Comparison of ENCODE assay signal across 1 cellular context in genomic region chr4:177123811-177124210, GRCh38.
TF ChIP-seq lines count a peak whose summit lies in the region.

No MANE protein-coding gene starts in this region.

TF ChIP-seq in SK-N-SH, 30 proteins besides CTCF, POLR2A, EP300 and RAD21 (continued from another document):
- TF ChIP-seq ZBTB33 (IDR thresholded peaks at IDR 0.05; ENCODE audit: borderline replicate concordance, low read depth) (no peak), TEAD4 (IDR thresholded peaks at IDR 0.05; ENCODE audit: borderline replicate concordance, insufficient read depth) (no peak), TCF12 (IDR thresholded peaks at IDR 0.05) (no peak), SIN3A (IDR thresholded peaks at IDR 0.05; ENCODE audit: borderline replicate concordance, low read depth, low read length) (no peak), JUND (IDR thresholded peaks at IDR 0.05) (no peak), NFIC (IDR thresholded peaks at IDR 0.05; ENCODE audit: borderline replicate concordance) (no peak), REST (IDR thresholded peaks at IDR 0.05; ENCODE audit: low read depth, low read length) (no peak)
- TF ChIP-seq, protein P1, sequence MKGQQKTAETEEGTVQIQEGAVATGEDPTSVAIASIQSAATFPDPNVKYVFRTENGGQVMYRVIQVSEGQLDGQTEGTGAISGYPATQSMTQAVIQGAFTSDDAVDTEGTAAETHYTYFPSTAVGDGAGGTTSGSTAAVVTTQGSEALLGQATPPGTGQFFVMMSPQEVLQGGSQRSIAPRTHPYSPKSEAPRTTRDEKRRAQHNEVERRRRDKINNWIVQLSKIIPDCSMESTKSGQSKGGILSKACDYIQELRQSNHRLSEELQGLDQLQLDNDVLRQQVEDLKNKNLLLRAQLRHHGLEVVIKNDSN (IDR thresholded peaks at IDR 0.05; ENCODE audit: borderline replicate concordance, low read depth), result no peak
- TF ChIP-seq, protein P2, sequence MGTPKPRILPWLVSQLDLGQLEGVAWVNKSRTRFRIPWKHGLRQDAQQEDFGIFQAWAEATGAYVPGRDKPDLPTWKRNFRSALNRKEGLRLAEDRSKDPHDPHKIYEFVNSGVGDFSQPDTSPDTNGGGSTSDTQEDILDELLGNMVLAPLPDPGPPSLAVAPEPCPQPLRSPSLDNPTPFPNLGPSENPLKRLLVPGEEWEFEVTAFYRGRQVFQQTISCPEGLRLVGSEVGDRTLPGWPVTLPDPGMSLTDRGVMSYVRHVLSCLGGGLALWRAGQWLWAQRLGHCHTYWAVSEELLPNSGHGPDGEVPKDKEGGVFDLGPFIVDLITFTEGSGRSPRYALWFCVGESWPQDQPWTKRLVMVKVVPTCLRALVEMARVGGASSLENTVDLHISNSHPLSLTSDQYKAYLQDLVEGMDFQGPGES (IDR thresholded peaks at IDR 0.05; ENCODE audit: low read depth, low read length), result no peak
